ENCODE assay signal across 8 cellular contexts in the genomic region with DNA sequence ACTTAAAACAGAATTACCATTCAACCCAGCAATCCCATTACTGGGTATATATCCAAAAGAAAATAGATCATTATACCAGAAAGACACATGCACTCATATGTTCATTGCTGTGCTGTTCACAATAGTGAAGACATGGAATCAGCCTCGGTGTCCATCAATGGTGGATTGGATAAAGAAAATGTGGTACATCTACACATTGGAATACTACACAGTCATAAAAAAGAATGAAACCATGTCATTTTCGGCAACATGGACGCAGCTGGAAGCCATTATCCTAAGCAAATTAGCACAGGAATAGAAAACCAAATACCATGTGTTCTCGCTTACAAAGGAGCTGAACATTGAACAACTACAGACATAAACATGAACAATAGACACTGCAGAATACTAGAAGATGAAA.
"Had no signal": no experiment of that assay in that cellular context is flagged by ENCODE, and none has a peak within 500 bp of the region (broad histone marks: within the 10 kb centered on the region; RNA-seq: fewer than 3 reads in every experiment).

No MANE protein-coding gene starts in this region.

- H3K27ac Mint-ChIP-seq: GM23338, H9, HFFc6, IgD-negative memory B cell had no signal

- H3K4me3 ChIP-seq: GM23338 had no signal

- H3K27ac ChIP-seq: HL-60 had no signal

- ATAC-seq: GM23338, HepG2 had no signal

- H3K4me1 Mint-ChIP-seq: GM23338, H9, IgD-negative memory B cell had no signal

- DNase-seq: H9, HCEC 1CT, HFFc6, KG1 had no signal

- H3K4me3 Mint-ChIP-seq: GM23338, H9, HFFc6, IgD-negative memory B cell had no signal

- H3K36me3 Mint-ChIP-seq: IgD-negative memory B cell had no signal
